In genomic region chr16:70441406-70441990, GRCh38 we compare ENCODE assay signal across 11 cellular contexts.
"Had no signal": no experiment of that assay in that cellular context is flagged by ENCODE, and none has a peak within 500 bp of the region (broad histone marks: within the 10 kb centered on the region; RNA-seq: fewer than 3 reads in every experiment).

No MANE protein-coding gene starts in this region.

- ATAC-seq: stimulated activated memory B cell treated with anti-CD40 and anti-IgM and Interleukin-4, amounts not matched to agents 10 μg/mL and 1 μg/mL and 100 μg/mL, for 72 hours had no signal

- H3K4me3 ChIP-seq: adrenal gland, colonic mucosa, esophagus squamous epithelium, thyroid gland, uterus had no signal

- DNase-seq: activated CD4-positive, alpha-beta memory T cell treated with anti-CD3 and anti-CD28 coated beads, Interleukin-2, amount 10 ng/mL, durations not matched to agents 7 days and 5 days; adrenal gland; central memory CD4-positive, alpha-beta T cell; colonic mucosa; esophagus squamous epithelium; foreskin fibroblast; SK-N-SH; stimulated activated CD4-positive, alpha-beta T cell treated with anti-CD3 and anti-CD28 coated beads, Interleukin-2, amount 100 ng/mL, for 48 hours; thyroid gland; uterus had no signal

- H3K27ac Mint-ChIP-seq: activated CD4-positive, alpha-beta memory T cell treated with anti-CD3 and anti-CD28 coated beads, Interleukin-2, amount 10 ng/mL, durations not matched to agents 7 days and 5 days; stimulated activated memory B cell treated with anti-CD40 and anti-IgM and Interleukin-4, amounts not matched to agents 10 μg/mL and 1 μg/mL and 100 μg/mL, for 72 hours had no signal

- H3K4me3 Mint-ChIP-seq: activated CD4-positive, alpha-beta memory T cell treated with anti-CD3 and anti-CD28 coated beads, Interleukin-2, amount 10 ng/mL, durations not matched to agents 7 days and 5 days; stimulated activated memory B cell treated with anti-CD40 and anti-IgM and Interleukin-4, amounts not matched to agents 10 μg/mL and 1 μg/mL and 100 μg/mL, for 72 hours had no signal

- H3K4me2 ChIP-seq: SK-N-SH had no signal

- H3K4me1 ChIP-seq: colonic mucosa had no signal

- H3K27me3 ChIP-seq: adrenal gland, colonic mucosa, esophagus squamous epithelium, thyroid gland, uterus had no signal

- H3K27ac ChIP-seq: adrenal gland, colonic mucosa, esophagus squamous epithelium, thyroid gland, uterus had no signal

- H3K9me3 Mint-ChIP-seq: activated CD4-positive, alpha-beta memory T cell treated with anti-CD3 and anti-CD28 coated beads, Interleukin-2, amount 10 ng/mL, durations not matched to agents 7 days and 5 days; stimulated activated memory B cell treated with anti-CD40 and anti-IgM and Interleukin-4, amounts not matched to agents 10 μg/mL and 1 μg/mL and 100 μg/mL, for 72 hours had no signal

- H3K9ac ChIP-seq: SK-N-SH had no signal

- H3K36me3 ChIP-seq: adrenal gland, colonic mucosa, esophagus squamous epithelium, thyroid gland, uterus had no signal

- H3K36me3 Mint-ChIP-seq: stimulated activated memory B cell treated with anti-CD40 and anti-IgM and Interleukin-4, amounts not matched to agents 10 μg/mL and 1 μg/mL and 100 μg/mL, for 72 hours had no signal

- H3K27me3 Mint-ChIP-seq: activated CD4-positive, alpha-beta memory T cell treated with anti-CD3 and anti-CD28 coated beads, Interleukin-2, amount 10 ng/mL, durations not matched to agents 7 days and 5 days; stimulated activated memory B cell treated with anti-CD40 and anti-IgM and Interleukin-4, amounts not matched to agents 10 μg/mL and 1 μg/mL and 100 μg/mL, for 72 hours had no signal
